Comparison of ENCODE assay signal across 12 cellular contexts in genomic region chr1:156806512-156807440, GRCh38. TPM values are rescaled to one million over a fixed set of nuclear protein-coding genes. Genes with fewer than 3 reads are reported as not detected.
A peak's percentile ranks its signal among the peaks of the same experiment; 100 is the strongest.
DNase-seq lines count a peak whose midpoint lies in the region; ATAC-seq lines count a peak whose summit lies in the region.
"Had no signal": no experiment of that assay in that cellular context is flagged by ENCODE, and none has a peak within 500 bp of the region (broad histone marks: within the 10 kb centered on the region; RNA-seq: fewer than 3 reads in every experiment).

No MANE protein-coding gene starts in this region.

- H3K4me3 Mint-ChIP-seq in activated T-cell treated with anti-CD3 and anti-CD28 coated beads, Interleukin-2, amount 50 U/mL, for 24 hours: no peak overlapping the region
- H3K4me3 Mint-ChIP-seq in central memory CD8-positive, alpha-beta T cell: peak overlapping the region; percentile 41

- ATAC-seq in central memory CD8-positive, alpha-beta T cell (replicated peaks; ENCODE audit: extremely low read depth, poor library complexity, severe bottlenecking): no peak

- peak; percentile 32 for DNase-seq in activated T-cell treated with anti-CD3 and anti-CD28 coated beads, Interleukin-2, amount 50 U/mL, for 24 hours
- no peak for DNase-seq in activated T-cell treated with anti-CD3 and anti-CD28 coated beads, Interleukin-2, amount 50 U/mL, for 48 hours
- DNase-seq in NCI-H69 (lab: John Stamatoyannopoulos, UW): peak; percentile 73
- DNase-seq in central memory CD8-positive, alpha-beta T cell (ENCODE audit: low spot score in 2 of 2): no peak
- DNase-seq in NCI-H2081 (lab: John Stamatoyannopoulos, UW): no peak
- no peak for DNase-seq in SKM-1 treated with dmso at 0.1 percent for 144 hours (lab: John Stamatoyannopoulos, UW; ENCODE audit: unreplicated experiment)
- DNase-seq in HuH-7.5 (ENCODE audit: low spot score): no peak
- DNase-seq: stimulated activated CD8-positive, alpha-beta memory T cell treated with anti-CD3 and anti-CD28 coated beads, Interleukin-4, amount 100 ng/mL, for 48 hours had no signal

- peaks cover 38 to 47% (median 42%) of the 10 kb centered on the region in 3 donors for H3K4me1 ChIP-seq in skeletal muscle tissue (ENCODE audit: control insufficient read depth in 3 of 3, insufficient read depth in 3 of 3, low read length in 3 of 3)

- H3K27ac ChIP-seq in skeletal muscle tissue (ENCODE audit: low read depth, low read length): peak overlapping the region; percentile 56
- H3K27ac ChIP-seq: Peyer's patch had no signal

- H3K9ac ChIP-seq in skeletal muscle tissue (ENCODE audit: low read depth in 1 of 3, low read length in 3 of 3): no peak overlapping the region

- no peaks in the 10 kb centered on the region for H3K9me3 Mint-ChIP-seq in activated T-cell treated with anti-CD3 and anti-CD28 coated beads, Interleukin-2, amount 50 U/mL, for 24 hours
- no peaks in the 10 kb centered on the region for H3K9me3 Mint-ChIP-seq in central memory CD8-positive, alpha-beta T cell

- no peaks in the 10 kb centered on the region for H3K27me3 Mint-ChIP-seq in activated T-cell treated with anti-CD3 and anti-CD28 coated beads, Interleukin-2, amount 50 U/mL, for 24 hours
- no peaks in the 10 kb centered on the region for H3K27me3 Mint-ChIP-seq in central memory CD8-positive, alpha-beta T cell

- H3K4me3 ChIP-seq in skeletal muscle tissue (ENCODE audit: low read length in 3 of 3): no peak overlapping the region
- H3K4me3 ChIP-seq: Peyer's patch had no signal

- H3K36me3 Mint-ChIP-seq in activated T-cell treated with anti-CD3 and anti-CD28 coated beads, Interleukin-2, amount 50 U/mL, for 24 hours (ENCODE audit: low read depth): peaks cover 95% of the 10 kb centered on the region
- H3K36me3 Mint-ChIP-seq in central memory CD8-positive, alpha-beta T cell (ENCODE audit: insufficient read depth): peaks cover 58% of the 10 kb centered on the region

- peak overlapping the region; percentile 82 for H3K27ac Mint-ChIP-seq in activated T-cell treated with anti-CD3 and anti-CD28 coated beads, Interleukin-2, amount 50 U/mL, for 24 hours
- H3K27ac Mint-ChIP-seq in central memory CD8-positive, alpha-beta T cell (ENCODE audit: low read depth): peak overlapping the region; percentile 94

- H3K27me3 ChIP-seq in skeletal muscle tissue (ENCODE audit: control insufficient read depth in 3 of 3, insufficient read depth in 3 of 3, low read length in 3 of 3): peaks cover 0 to 3% (median 0%) of the 10 kb centered on the region in 3 donors
- H3K27me3 ChIP-seq: Peyer's patch had no signal

- H3K9me3 ChIP-seq in skeletal muscle tissue (ENCODE audit: control insufficient read depth in 3 of 3, low read length in 3 of 3): no peaks in the 10 kb centered on the region
- H3K9me3 ChIP-seq: Peyer's patch had no signal

- H3K4me1 Mint-ChIP-seq in activated T-cell treated with anti-CD3 and anti-CD28 coated beads, Interleukin-2, amount 50 U/mL, for 24 hours (ENCODE audit: low read depth): peaks cover 65% of the 10 kb centered on the region
- H3K4me1 Mint-ChIP-seq in central memory CD8-positive, alpha-beta T cell: peaks cover 61% of the 10 kb centered on the region

- H3K36me3 ChIP-seq in skeletal muscle tissue (ENCODE audit: control insufficient read depth in 3 of 3, insufficient read depth in 3 of 3, low read length in 3 of 3): no peaks in the 10 kb centered on the region

RNA-seq across cellular contexts. Expression of gene SH2D2A, which starts 9.9 kb away (rescaled TPM):
- total RNA-seq in skeletal muscle tissue: not detected

RNA-seq across cellular contexts. Expression of gene PRCC, which starts 39.4 kb away (rescaled TPM):
- 9.9 TPM for total RNA-seq in skeletal muscle tissue

RNA-seq across cellular contexts. Expression of gene INSRR, which starts 52.1 kb away (rescaled TPM):
- total RNA-seq in skeletal muscle tissue: 0.52 TPM
- total RNA-seq: HT1080, mononuclear cell, Peyer's patch had no signal

RNA-seq across cellular contexts. Expression of gene NTRK1, which starts 53.9 kb away (rescaled TPM):
- 0.52 TPM for total RNA-seq in skeletal muscle tissue

RNA-seq across cellular contexts. Expression of gene HDGF, which starts 55.3 kb away (rescaled TPM):
- 61.6 TPM for total RNA-seq in skeletal muscle tissue

Comparison
In these comparisons a context has a peak if more than half of its experiments do, and no peak if none do; other contexts are left out.
1. DNase-seq: peak in activated T-cell treated with anti-CD3 and anti-CD28 coated beads, Interleukin-2, amount 50 U/mL, for 24 hours (single experiment) and NCI-H69 (single experiment); none in activated T-cell treated with anti-CD3 and anti-CD28 coated beads, Interleukin-2, amount 50 U/mL, for 48 hours (0 of 2), central memory CD8-positive, alpha-beta T cell (0 of 2), NCI-H2081 (0 of 2), SKM-1 treated with dmso at 0.1 percent for 144 hours (single experiment) and HuH-7.5 (single experiment).